Comparison of ENCODE assay signal across 2 cellular contexts in the genomic region with DNA sequence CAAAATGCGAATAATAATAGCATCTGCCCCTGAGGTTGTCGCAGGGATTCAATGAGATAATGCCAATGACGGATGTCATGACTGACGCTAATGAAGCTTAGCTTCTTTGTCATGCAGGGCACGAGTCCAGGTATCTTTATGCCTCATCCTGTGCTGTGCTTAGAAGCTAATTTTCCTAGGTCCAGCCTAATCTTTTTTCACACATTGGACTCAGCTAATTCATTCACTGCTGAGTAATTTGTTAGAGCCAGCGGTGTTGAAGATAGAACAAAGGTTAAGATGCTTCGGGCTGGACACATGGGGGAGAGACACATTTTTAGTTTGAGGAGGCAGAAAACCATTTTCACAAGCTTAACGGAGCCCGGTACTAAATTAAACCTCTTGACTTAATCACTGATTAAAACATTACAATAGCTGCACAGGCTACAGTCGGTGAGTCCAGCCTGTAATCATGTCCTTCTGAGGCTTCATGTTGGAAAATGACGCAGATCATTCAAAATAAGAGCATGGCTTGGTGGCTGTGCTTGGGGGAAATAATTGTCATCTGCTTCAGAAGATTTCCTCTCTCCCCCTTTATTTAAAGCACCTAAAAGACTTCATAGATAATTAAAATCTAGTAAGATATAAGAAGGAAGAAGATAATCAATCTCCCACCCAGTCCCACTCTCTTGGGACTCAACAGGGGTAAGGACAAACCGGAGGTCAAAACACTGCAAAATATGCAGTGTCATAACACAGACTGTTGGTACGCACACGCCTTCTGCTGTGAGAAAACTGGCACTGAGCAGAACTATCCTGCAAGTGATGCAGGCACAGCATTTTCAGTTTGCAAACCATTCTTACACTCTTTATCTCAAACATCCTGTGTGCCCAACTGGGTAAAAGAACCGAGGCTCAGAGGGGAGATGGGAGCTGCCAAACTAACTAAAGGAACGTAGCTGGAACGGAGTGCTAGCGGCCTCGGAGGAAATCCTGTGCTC.
TF ChIP-seq lines count a peak whose summit lies in the region.

No MANE protein-coding gene starts in this region.

TF ChIP-seq in liver, 16 proteins besides CTCF, POLR2A, EP300 and RAD21:
- TF ChIP-seq GABPA (IDR thresholded peaks at IDR 0.05 in 1 of 2, conservative IDR thresholded peaks at IDR 0.05 in 1 of 2), result peak in 1 of 2 donors; percentile 9
- TF ChIP-seq, protein P1, sequence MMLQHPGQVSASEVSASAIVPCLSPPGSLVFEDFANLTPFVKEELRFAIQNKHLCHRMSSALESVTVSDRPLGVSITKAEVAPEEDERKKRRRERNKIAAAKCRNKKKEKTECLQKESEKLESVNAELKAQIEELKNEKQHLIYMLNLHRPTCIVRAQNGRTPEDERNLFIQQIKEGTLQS (IDR thresholded peaks at IDR 0.05), result no peak
- TF ChIP-seq HNF4G (IDR thresholded peaks at IDR 0.05), result no peak
- TF ChIP-seq, protein P2, sequence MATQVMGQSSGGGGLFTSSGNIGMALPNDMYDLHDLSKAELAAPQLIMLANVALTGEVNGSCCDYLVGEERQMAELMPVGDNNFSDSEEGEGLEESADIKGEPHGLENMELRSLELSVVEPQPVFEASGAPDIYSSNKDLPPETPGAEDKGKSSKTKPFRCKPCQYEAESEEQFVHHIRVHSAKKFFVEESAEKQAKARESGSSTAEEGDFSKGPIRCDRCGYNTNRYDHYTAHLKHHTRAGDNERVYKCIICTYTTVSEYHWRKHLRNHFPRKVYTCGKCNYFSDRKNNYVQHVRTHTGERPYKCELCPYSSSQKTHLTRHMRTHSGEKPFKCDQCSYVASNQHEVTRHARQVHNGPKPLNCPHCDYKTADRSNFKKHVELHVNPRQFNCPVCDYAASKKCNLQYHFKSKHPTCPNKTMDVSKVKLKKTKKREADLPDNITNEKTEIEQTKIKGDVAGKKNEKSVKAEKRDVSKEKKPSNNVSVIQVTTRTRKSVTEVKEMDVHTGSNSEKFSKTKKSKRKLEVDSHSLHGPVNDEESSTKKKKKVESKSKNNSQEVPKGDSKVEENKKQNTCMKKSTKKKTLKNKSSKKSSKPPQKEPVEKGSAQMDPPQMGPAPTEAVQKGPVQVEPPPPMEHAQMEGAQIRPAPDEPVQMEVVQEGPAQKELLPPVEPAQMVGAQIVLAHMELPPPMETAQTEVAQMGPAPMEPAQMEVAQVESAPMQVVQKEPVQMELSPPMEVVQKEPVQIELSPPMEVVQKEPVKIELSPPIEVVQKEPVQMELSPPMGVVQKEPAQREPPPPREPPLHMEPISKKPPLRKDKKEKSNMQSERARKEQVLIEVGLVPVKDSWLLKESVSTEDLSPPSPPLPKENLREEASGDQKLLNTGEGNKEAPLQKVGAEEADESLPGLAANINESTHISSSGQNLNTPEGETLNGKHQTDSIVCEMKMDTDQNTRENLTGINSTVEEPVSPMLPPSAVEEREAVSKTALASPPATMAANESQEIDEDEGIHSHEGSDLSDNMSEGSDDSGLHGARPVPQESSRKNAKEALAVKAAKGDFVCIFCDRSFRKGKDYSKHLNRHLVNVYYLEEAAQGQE (IDR thresholded peaks at IDR 0.05), result no peak
- no peak for TF ChIP-seq FOXA2 (IDR thresholded peaks at IDR 0.05)
- peak in 1 of 2 donors; percentile 16 for TF ChIP-seq RXRA (IDR thresholded peaks at IDR 0.05)
- TF ChIP-seq, protein P3, sequence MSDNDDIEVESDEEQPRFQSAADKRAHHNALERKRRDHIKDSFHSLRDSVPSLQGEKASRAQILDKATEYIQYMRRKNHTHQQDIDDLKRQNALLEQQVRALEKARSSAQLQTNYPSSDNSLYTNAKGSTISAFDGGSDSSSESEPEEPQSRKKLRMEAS (IDR thresholded peaks at IDR 0.05), result no peak
- TF ChIP-seq TAF1 (conservative IDR thresholded peaks at IDR 0.05), result no peak
- no peak for TF ChIP-seq JUND (IDR thresholded peaks at IDR 0.05)
- peak; percentile 26 for TF ChIP-seq YY1 (IDR thresholded peaks at IDR 0.05)
- TF ChIP-seq HNF4A (conservative IDR thresholded peaks at IDR 0.05), result peak in 1 of 2 donors; percentile 4
- no peak for TF ChIP-seq FOXA1 (IDR thresholded peaks at IDR 0.05)
- peak; percentile 57 for TF ChIP-seq NR2F2 (IDR thresholded peaks at IDR 0.05)
- TF ChIP-seq EGR1 (IDR thresholded peaks at IDR 0.05; ENCODE audit: low read depth in 2 of 2), result no peak
- TF ChIP-seq SP1 (IDR thresholded peaks at IDR 0.05), result no peak
- TF ChIP-seq, protein P4, sequence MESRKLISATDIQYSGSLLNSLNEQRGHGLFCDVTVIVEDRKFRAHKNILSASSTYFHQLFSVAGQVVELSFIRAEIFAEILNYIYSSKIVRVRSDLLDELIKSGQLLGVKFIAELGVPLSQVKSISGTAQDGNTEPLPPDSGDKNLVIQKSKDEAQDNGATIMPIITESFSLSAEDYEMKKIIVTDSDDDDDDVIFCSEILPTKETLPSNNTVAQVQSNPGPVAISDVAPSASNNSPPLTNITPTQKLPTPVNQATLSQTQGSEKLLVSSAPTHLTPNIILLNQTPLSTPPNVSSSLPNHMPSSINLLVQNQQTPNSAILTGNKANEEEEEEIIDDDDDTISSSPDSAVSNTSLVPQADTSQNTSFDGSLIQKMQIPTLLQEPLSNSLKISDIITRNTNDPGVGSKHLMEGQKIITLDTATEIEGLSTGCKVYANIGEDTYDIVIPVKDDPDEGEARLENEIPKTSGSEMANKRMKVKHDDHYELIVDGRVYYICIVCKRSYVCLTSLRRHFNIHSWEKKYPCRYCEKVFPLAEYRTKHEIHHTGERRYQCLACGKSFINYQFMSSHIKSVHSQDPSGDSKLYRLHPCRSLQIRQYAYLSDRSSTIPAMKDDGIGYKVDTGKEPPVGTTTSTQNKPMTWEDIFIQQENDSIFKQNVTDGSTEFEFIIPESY (IDR thresholded peaks at IDR 0.05), result no peak

TF ChIP-seq in HepG2, 621 proteins besides CTCF, POLR2A, EP300 and RAD21:
- TF ChIP-seq, protein P5, sequence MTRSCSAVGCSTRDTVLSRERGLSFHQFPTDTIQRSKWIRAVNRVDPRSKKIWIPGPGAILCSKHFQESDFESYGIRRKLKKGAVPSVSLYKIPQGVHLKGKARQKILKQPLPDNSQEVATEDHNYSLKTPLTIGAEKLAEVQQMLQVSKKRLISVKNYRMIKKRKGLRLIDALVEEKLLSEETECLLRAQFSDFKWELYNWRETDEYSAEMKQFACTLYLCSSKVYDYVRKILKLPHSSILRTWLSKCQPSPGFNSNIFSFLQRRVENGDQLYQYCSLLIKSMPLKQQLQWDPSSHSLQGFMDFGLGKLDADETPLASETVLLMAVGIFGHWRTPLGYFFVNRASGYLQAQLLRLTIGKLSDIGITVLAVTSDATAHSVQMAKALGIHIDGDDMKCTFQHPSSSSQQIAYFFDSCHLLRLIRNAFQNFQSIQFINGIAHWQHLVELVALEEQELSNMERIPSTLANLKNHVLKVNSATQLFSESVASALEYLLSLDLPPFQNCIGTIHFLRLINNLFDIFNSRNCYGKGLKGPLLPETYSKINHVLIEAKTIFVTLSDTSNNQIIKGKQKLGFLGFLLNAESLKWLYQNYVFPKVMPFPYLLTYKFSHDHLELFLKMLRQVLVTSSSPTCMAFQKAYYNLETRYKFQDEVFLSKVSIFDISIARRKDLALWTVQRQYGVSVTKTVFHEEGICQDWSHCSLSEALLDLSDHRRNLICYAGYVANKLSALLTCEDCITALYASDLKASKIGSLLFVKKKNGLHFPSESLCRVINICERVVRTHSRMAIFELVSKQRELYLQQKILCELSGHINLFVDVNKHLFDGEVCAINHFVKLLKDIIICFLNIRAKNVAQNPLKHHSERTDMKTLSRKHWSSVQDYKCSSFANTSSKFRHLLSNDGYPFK (CRISPR knock-in tag; IDR thresholded peaks at IDR 0.05; ENCODE audit: borderline replicate concordance), result no peak
- TF ChIP-seq, protein P6, sequence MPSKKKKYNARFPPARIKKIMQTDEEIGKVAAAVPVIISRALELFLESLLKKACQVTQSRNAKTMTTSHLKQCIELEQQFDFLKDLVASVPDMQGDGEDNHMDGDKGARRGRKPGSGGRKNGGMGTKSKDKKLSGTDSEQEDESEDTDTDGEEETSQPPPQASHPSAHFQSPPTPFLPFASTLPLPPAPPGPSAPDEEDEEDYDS (CRISPR knock-in tag; IDR thresholded peaks at IDR 0.05), result no peak
- TF ChIP-seq, protein P7, sequence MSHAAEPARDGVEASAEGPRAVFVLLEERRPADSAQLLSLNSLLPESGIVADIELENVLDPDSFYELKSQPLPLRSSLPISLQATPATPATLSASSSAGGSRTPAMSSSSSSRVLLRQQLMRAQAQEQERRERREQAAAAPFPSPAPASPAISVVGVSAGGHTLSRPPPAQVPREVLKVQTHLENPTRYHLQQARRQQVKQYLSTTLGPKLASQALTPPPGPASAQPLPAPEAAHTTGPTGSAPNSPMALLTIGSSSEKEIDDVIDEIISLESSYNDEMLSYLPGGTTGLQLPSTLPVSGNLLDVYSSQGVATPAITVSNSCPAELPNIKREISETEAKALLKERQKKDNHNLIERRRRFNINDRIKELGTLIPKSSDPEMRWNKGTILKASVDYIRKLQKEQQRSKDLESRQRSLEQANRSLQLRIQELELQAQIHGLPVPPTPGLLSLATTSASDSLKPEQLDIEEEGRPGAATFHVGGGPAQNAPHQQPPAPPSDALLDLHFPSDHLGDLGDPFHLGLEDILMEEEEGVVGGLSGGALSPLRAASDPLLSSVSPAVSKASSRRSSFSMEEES (CRISPR knock-in tag; IDR thresholded peaks at IDR 0.05), result no peak
- TF ChIP-seq, protein P8, sequence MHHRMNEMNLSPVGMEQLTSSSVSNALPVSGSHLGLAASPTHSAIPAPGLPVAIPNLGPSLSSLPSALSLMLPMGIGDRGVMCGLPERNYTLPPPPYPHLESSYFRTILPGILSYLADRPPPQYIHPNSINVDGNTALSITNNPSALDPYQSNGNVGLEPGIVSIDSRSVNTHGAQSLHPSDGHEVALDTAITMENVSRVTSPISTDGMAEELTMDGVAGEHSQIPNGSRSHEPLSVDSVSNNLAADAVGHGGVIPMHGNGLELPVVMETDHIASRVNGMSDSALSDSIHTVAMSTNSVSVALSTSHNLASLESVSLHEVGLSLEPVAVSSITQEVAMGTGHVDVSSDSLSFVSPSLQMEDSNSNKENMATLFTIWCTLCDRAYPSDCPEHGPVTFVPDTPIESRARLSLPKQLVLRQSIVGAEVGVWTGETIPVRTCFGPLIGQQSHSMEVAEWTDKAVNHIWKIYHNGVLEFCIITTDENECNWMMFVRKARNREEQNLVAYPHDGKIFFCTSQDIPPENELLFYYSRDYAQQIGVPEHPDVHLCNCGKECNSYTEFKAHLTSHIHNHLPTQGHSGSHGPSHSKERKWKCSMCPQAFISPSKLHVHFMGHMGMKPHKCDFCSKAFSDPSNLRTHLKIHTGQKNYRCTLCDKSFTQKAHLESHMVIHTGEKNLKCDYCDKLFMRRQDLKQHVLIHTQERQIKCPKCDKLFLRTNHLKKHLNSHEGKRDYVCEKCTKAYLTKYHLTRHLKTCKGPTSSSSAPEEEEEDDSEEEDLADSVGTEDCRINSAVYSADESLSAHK (CRISPR knock-in tag; IDR thresholded peaks at IDR 0.05; ENCODE audit: borderline replicate concordance), result no peak
- TF ChIP-seq DNMT1 (CRISPR knock-in tag; IDR thresholded peaks at IDR 0.05), result no peak
- TF ChIP-seq, protein P4 (CRISPR knock-in tag; IDR thresholded peaks at IDR 0.05), result no peak
- no peak for TF ChIP-seq MTF1 (CRISPR knock-in tag; IDR thresholded peaks at IDR 0.05)
- no peak for TF ChIP-seq ZNF615 (CRISPR knock-in tag; IDR thresholded peaks at IDR 0.05; ENCODE audit: borderline replicate concordance)
